ENCODE assay signal across 13 cellular contexts in genomic region chr14:40308240-40308639, GRCh38.
A peak's percentile ranks its signal among the peaks of the same experiment; 100 is the strongest.
DNase-seq lines count a peak whose midpoint lies in the region; TF ChIP-seq lines count a peak whose summit lies in the region.
"Had no signal": no experiment of that assay in that cellular context is flagged by ENCODE, and none has a peak within 500 bp of the region (broad histone marks: within the 10 kb centered on the region; RNA-seq: fewer than 3 reads in every experiment).

No MANE protein-coding gene starts in this region.

- H3K4me3 ChIP-seq in Karpas-422 (ENCODE audit: low read length) = no peak overlapping the region
- H3K4me3 ChIP-seq: GM23338 had no signal

- no peak for TF ChIP-seq CTCF in mesothelial cell of epicardium (IDR thresholded peaks at IDR 0.05; ENCODE audit: unreplicated experiment)

- H3K4me2 ChIP-seq in Karpas-422 (ENCODE audit: low read depth, low read length, poor library complexity, severe bottlenecking) = no peak overlapping the region
- H3K4me2 ChIP-seq: GM23338 had no signal

- H3K36me3 ChIP-seq in Karpas-422 (ENCODE audit: insufficient read depth, low read length) = no peaks in the 10 kb centered on the region
- H3K36me3 ChIP-seq: BE2C had no signal

- no peak overlapping the region for H2AFZ ChIP-seq in Karpas-422 (ENCODE audit: low read length)
- H2AFZ ChIP-seq: GM23338 had no signal

- no peaks in the 10 kb centered on the region for H3K27me3 ChIP-seq in Karpas-422 (ENCODE audit: low read length)
- H3K27me3 ChIP-seq: BE2C had no signal

- no peaks in the 10 kb centered on the region for H3K9me2 ChIP-seq in Karpas-422 (replicated peaks; ENCODE audit: insufficient read depth, low read length)

- peaks cover 8% of the 10 kb centered on the region for H3K9me3 Mint-ChIP-seq in mesothelial cell of epicardium
- H3K9me3 Mint-ChIP-seq: GM23338 had no signal

- no peaks in the 10 kb centered on the region for H3K27me3 Mint-ChIP-seq in mesothelial cell of epicardium (ENCODE audit: low read depth)
- H3K27me3 Mint-ChIP-seq: CD4-positive, alpha-beta T cell had no signal

- in situ Hi-C loops in KBM-7 (cut with MboI; ENCODE audit: low pct_unique_long_range_greater_than_20kb, low sequenced_read_pairs) = no loop called here
- in situ Hi-C loops in SK-MEL-5 (cut with HindIII; ENCODE audit: low pct_unique_long_range_greater_than_20kb, low sequenced_read_pairs) = no loop called here

- peaks cover 7% of the 10 kb centered on the region for H3K36me3 Mint-ChIP-seq in mesothelial cell of epicardium

- H3K9ac ChIP-seq in Karpas-422 (ENCODE audit: low read length) = no peak overlapping the region

- H3K4me1 ChIP-seq in Karpas-422 (ENCODE audit: low read length) = no peaks in the 10 kb centered on the region
- H3K4me1 ChIP-seq: BE2C, Caco-2 had no signal

- H3K79me2 ChIP-seq in Karpas-422 (ENCODE audit: low read length) = no peaks in the 10 kb centered on the region

- H3K9me3 ChIP-seq in Karpas-422 (ENCODE audit: low read length) = peaks cover 54% of the 10 kb centered on the region
- H3K9me3 ChIP-seq: BE2C, Caco-2 had no signal

- peak overlapping the region; percentile 27 for H3K27ac Mint-ChIP-seq in mesothelial cell of epicardium
- H3K27ac Mint-ChIP-seq: CD4-positive, alpha-beta T cell; GM23338 had no signal

- no peak overlapping the region for H3K27ac ChIP-seq in Karpas-422 (ENCODE audit: low read length)
- H3K27ac ChIP-seq: C4-2B had no signal

- H3K4me3 Mint-ChIP-seq in mesothelial cell of epicardium = no peak overlapping the region
- H3K4me3 Mint-ChIP-seq: CD4-positive, alpha-beta T cell; GM23338 had no signal

- peaks cover 6% of the 10 kb centered on the region for H3K4me1 Mint-ChIP-seq in mesothelial cell of epicardium
- H3K4me1 Mint-ChIP-seq: GM23338 had no signal

- H4K20me1 ChIP-seq in Karpas-422 (ENCODE audit: insufficient read depth, low read depth, low read length) = no peaks in the 10 kb centered on the region

- DNase-seq in KBM-7 = peak; percentile 1
- DNase-seq in SK-MEL-5 (ENCODE audit: low read depth, low spot score) = peak; percentile 2
- DNase-seq in mesothelial cell of epicardium (ENCODE audit: low spot score in 2 of 2, unreplicated experiment in 2 of 2) = no peak
- DNase-seq in globus pallidus (ENCODE audit: low spot score) = no peak
- DNase-seq in OCI-M2 (lab: John Stamatoyannopoulos, UW; ENCODE audit: unreplicated experiment) = no peak
- DNase-seq in Karpas-422 = no peak
- DNase-seq: ACHN; BE2C; Caco-2; CD4-positive, alpha-beta T cell; H7 had no signal

Comparison
In these comparisons a context has a peak if more than half of its experiments do, and no peak if none do; other contexts are left out.
1. DNase-seq: peak in KBM-7 (single experiment) and SK-MEL-5 (single experiment); none in mesothelial cell of epicardium (0 of 2), globus pallidus (single experiment), OCI-M2 (single experiment) and Karpas-422 (single experiment).